Comparison of ENCODE assay signal across 25 cellular contexts in genomic region chr9:133384736-133385321, GRCh38. TPM values are rescaled to one million over a fixed set of nuclear protein-coding genes. Genes with fewer than 3 reads are reported as not detected.
"Had no signal": no experiment of that assay in that cellular context is flagged by ENCODE, and none has a peak within 500 bp of the region (broad histone marks: within the 10 kb centered on the region; RNA-seq: fewer than 3 reads in every experiment).

No MANE protein-coding gene starts in this region.

- DNase-seq: activated B cell treated with CpG ODN at 0.5 μM for 24 hours; activated CD4-positive, alpha-beta T cell treated with anti-CD3 and anti-CD28 coated beads for 1 hour; activated CD4-positive, alpha-beta T cell treated with anti-CD3 and anti-CD28 coated beads, Interleukin-2, amount 10 ng/mL, durations not matched to agents 24 days and 14 days; activated CD4-positive, alpha-beta T cell treated with anti-CD3 and anti-CD28 coated beads, Interleukin-2, amount 50 U/mL, for 48 hours; activated CD8-positive, alpha-beta memory T cell treated with anti-CD3 and anti-CD28 coated beads, Interleukin-2, amount 10 ng/mL, durations not matched to agents 7 days and 5 days; activated effector memory CD4-positive, alpha-beta T cell treated with Interleukin-2 at 50 U/mL for 16 hours; activated naive CD4-positive, alpha-beta T cell; activated T-cell treated with anti-CD3 and anti-CD28 coated beads, Interleukin-2, amount 50 U/mL, for 24 hours; IMR-90; KG1; NCI-H1105; NCI-H1436; NCI-H187 treated with DMSO at 0.1 percent for 48 hours; NCI-H2081 treated with DMSO at 0.1 percent for 48 hours; NCI-H2171 treated with DMSO at 0.1 percent for 48 hours; NCI-H226; NCI-H510A treated with DMSO at 0.1 percent for 48 hours; NCI-H69; NK-92 treated with Interleukin-12 subunit alpha and Interleukin-12 subunit beta, amount 100 ng/mL, for 24 hours; PC-9; SHP77 treated with DMSO at 0.1 percent for 48 hours; T-cell; T-helper 2 cell; T1000 had no signal

- H3K4me2 ChIP-seq: PC-9 had no signal

- H3K4me3 ChIP-seq: PC-9 had no signal

- H2AFZ ChIP-seq: PC-9 had no signal

- H3K27ac ChIP-seq: PC-9 had no signal

RNA-seq across cellular contexts. Expression of gene STKLD1, which starts 8.7 kb away (rescaled TPM):
- total RNA-seq: M059J had no signal
